In the genomic region with DNA sequence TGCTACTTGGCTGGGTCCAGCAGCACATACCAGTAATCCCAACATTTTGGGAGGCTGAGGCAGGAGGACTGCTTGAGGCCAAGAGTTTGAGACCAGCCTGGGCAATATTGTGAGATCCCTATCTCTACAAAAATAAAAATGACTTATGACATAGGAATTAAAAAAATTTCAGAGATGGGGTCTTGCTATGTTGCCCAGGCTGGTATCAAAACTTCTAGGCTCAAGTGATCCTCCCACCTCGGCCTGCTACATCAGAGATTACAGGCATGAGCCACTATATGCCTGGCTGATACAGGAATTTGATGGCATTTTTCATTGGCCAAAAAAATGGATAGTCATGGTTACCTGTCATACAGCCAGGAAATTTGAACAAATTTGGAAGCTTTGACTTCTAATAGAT, we compare ENCODE assay signal across 17 cellular contexts.
"Had no signal": no experiment of that assay in that cellular context is flagged by ENCODE, and none has a peak within 500 bp of the region (broad histone marks: within the 10 kb centered on the region; RNA-seq: fewer than 3 reads in every experiment).

No MANE protein-coding gene starts in this region.

- H3K4me3 ChIP-seq: PC-9, Peyer's patch had no signal

- H3K9ac ChIP-seq: SK-N-SH had no signal

- H3K27me3 ChIP-seq: Peyer's patch had no signal

- H3K4me2 ChIP-seq: PC-9, SK-N-SH had no signal

- H3K9me3 ChIP-seq: Peyer's patch, SK-N-SH had no signal

- H2AFZ ChIP-seq: PC-9 had no signal

- ATAC-seq: T-cell had no signal

- H3K27ac ChIP-seq: PC-9, Peyer's patch had no signal

- DNase-seq: KBM-7; NCI-H1092 treated with DMSO at 0.1 percent for 48 hours; NCI-H1436; NCI-H187; NCI-H2029; NCI-H345; NCI-H446 treated with DMSO at 0.1 percent for 48 hours; NCI-H510A treated with DMSO at 0.1 percent for 48 hours; NCI-H526; NCI-H82; NK-92 treated with Interleukin-12 subunit alpha and Interleukin-12 subunit beta, amount 100 ng/mL, for 24 hours; PC-9; Peyer's patch; SHP77; SK-N-SH; SW 1271; T-cell had no signal
